Comparison of ENCODE assay signal across 22 cellular contexts in genomic region chr12:132174703-132175490, GRCh38. TPM values are rescaled to one million over a fixed set of nuclear protein-coding genes. Genes with fewer than 3 reads are reported as not detected.
DNase-seq lines count a peak whose midpoint lies in the region; ATAC-seq and TF ChIP-seq lines count a peak whose summit lies in the region.
"Had no signal": no experiment of that assay in that cellular context is flagged by ENCODE, and none has a peak within 500 bp of the region (broad histone marks: within the 10 kb centered on the region; RNA-seq: fewer than 3 reads in every experiment).

No MANE protein-coding gene starts in this region.

- peaks cover 58 to 99% (median 96%) of the 10 kb centered on the region in 10 experiments for H3K4me1 ChIP-seq in BLaER1 treated with 17β-estradiol and CSF1 and Interleukin-3, amounts not matched to agents 10 nM and 100 nM
- H3K4me1 ChIP-seq in OCI-LY3 (ENCODE audit: low read length), result peaks cover 2% of the 10 kb centered on the region; the same call in 1 of the 2 replicates

- H3K9me3 ChIP-seq in BLaER1 treated with 17β-estradiol and CSF1 and Interleukin-3, amounts not matched to agents 10 nM and 100 nM (replicated peaks in 1 of 11), result no peaks in the 10 kb centered on the region
- H3K9me3 ChIP-seq in OCI-LY3 (ENCODE audit: insufficient read depth, low read length), result no peaks in the 10 kb centered on the region
- H3K9me3 ChIP-seq: A549 had no signal

- H2AFZ ChIP-seq in OCI-LY3 (ENCODE audit: low read depth, low read length), result no peak overlapping the region
- H2AFZ ChIP-seq: GM23248 had no signal

- H3K4me1 Mint-ChIP-seq in activated CD4-positive, alpha-beta memory T cell treated with anti-CD3 and anti-CD28 coated beads for 36 hours (ENCODE audit: low read depth), result peaks cover 28% of the 10 kb centered on the region
- H3K4me1 Mint-ChIP-seq in activated CD4-positive, alpha-beta memory T cell treated with anti-CD3 and anti-CD28 coated beads, Interleukin-2, amount 10 ng/mL, durations not matched to agents 7 days and 5 days, result peaks cover 30% of the 10 kb centered on the region

- no peak for TF ChIP-seq CTCF in OCI-LY3 (IDR thresholded peaks at IDR 0.05; ENCODE audit: low read depth, low read length)

- POLR2A ChIA-PET in activated CD4-positive, alpha-beta memory T cell treated with anti-CD3 and anti-CD28 coated beads for 36 hours (lab: Charles Lee), result interaction anchor here (1.6 kb wide), 1 partner anchor 14 kb away, joined by 4 read pairs; no protein-coding TSS in a partner anchor
- POLR2A ChIA-PET in activated CD4-positive, alpha-beta memory T cell treated with anti-CD3 and anti-CD28 coated beads, Interleukin-2, amount 10 ng/mL, durations not matched to agents 7 days and 5 days (lab: Charles Lee), result interaction anchor here (0.5 to 1.6 kb wide), 4 partner anchors 9 to 727 kb away, joined by 3 to 6 read pairs (median 5); no protein-coding TSS in a partner anchor

- H3K9me3 Mint-ChIP-seq in activated CD4-positive, alpha-beta memory T cell treated with anti-CD3 and anti-CD28 coated beads for 36 hours, result no peaks in the 10 kb centered on the region
- H3K9me3 Mint-ChIP-seq in activated CD4-positive, alpha-beta memory T cell treated with anti-CD3 and anti-CD28 coated beads, Interleukin-2, amount 10 ng/mL, durations not matched to agents 7 days and 5 days, result no peaks in the 10 kb centered on the region
- H3K9me3 Mint-ChIP-seq: activated CD4-positive, alpha-beta T cell treated with anti-CD3 and anti-CD28 coated beads, Interleukin-2, amount 10 ng/mL, durations not matched to agents 24 days and 14 days had no signal

- peaks cover 0 to 22% (median 0%) of the 10 kb centered on the region in 11 experiments; a peak in 3 of 22 replicates for H4K20me1 ChIP-seq in BLaER1 treated with 17β-estradiol and CSF1 and Interleukin-3, amounts not matched to agents 10 nM and 100 nM
- H4K20me1 ChIP-seq in OCI-LY3 (ENCODE audit: insufficient read depth, low read length), result no peaks in the 10 kb centered on the region

- peaks cover 8 to 60% (median 35%) of the 10 kb centered on the region in 11 experiments; a peak in 20 of 22 replicates for H3K27me3 ChIP-seq in BLaER1 treated with 17β-estradiol and CSF1 and Interleukin-3, amounts not matched to agents 10 nM and 100 nM
- no peaks in the 10 kb centered on the region for H3K27me3 ChIP-seq in OCI-LY3 (ENCODE audit: low read depth, low read length)

- H3K4me2 ChIP-seq in BLaER1 treated with 17β-estradiol and CSF1 and Interleukin-3, amounts not matched to agents 10 nM and 100 nM, result peak overlapping the region in 9 of 11 experiments; percentile 67 to 96 (median 84); a peak in 19 of 22 replicates
- peak overlapping the region; percentile 40 for H3K4me2 ChIP-seq in OCI-LY3 (ENCODE audit: low read length)
- H3K4me2 ChIP-seq: A549 had no signal

- CTCF ChIA-PET in activated CD4-positive, alpha-beta memory T cell treated with anti-CD3 and anti-CD28 coated beads for 36 hours (lab: Charles Lee), result no interaction called here
- CTCF ChIA-PET in activated CD4-positive, alpha-beta memory T cell treated with anti-CD3 and anti-CD28 coated beads, Interleukin-2, amount 10 ng/mL, durations not matched to agents 7 days and 5 days (lab: Charles Lee), result interaction anchor here (1.0 kb wide), 1 partner anchor 21 kb away, joined by 3 read pairs; no protein-coding TSS in a partner anchor

- no peak for ATAC-seq in GM21360 (IDR thresholded peaks at IDR 0.05; ENCODE audit: unreplicated experiment)
- no peak for ATAC-seq in GM21786 (IDR thresholded peaks at IDR 0.05; ENCODE audit: unreplicated experiment)
- ATAC-seq: A549 had no signal

- H3K27ac Mint-ChIP-seq in activated CD4-positive, alpha-beta memory T cell treated with anti-CD3 and anti-CD28 coated beads for 36 hours, result peak overlapping the region; percentile 13
- H3K27ac Mint-ChIP-seq in activated CD4-positive, alpha-beta memory T cell treated with anti-CD3 and anti-CD28 coated beads, Interleukin-2, amount 10 ng/mL, durations not matched to agents 7 days and 5 days, result no peak overlapping the region
- H3K27ac Mint-ChIP-seq: activated CD4-positive, alpha-beta T cell treated with anti-CD3 and anti-CD28 coated beads, Interleukin-2, amount 10 ng/mL, durations not matched to agents 24 days and 14 days had no signal

- H3K9ac ChIP-seq in BLaER1 treated with 17β-estradiol and CSF1 and Interleukin-3, amounts not matched to agents 10 nM and 100 nM, result peak overlapping the region in 2 of 11 experiments; percentile 4 to 18; a peak in 1 of 22 replicates
- H3K9ac ChIP-seq in OCI-LY3 (ENCODE audit: low read length), result no peak overlapping the region
- H3K9ac ChIP-seq: GM23248 had no signal

- intact Hi-C loops in activated CD4-positive, alpha-beta memory T cell treated with anti-CD3 and anti-CD28 coated beads for 36 hours (cut with micrococcal nuclease), result no loop called here

- no peak for DNase-seq in activated CD4-positive, alpha-beta memory T cell treated with anti-CD3 and anti-CD28 coated beads for 36 hours
- DNase-seq in activated CD4-positive, alpha-beta memory T cell treated with anti-CD3 and anti-CD28 coated beads, Interleukin-2, amount 10 ng/mL, durations not matched to agents 7 days and 5 days, result no peak
- peak; percentile 77 for DNase-seq in islet precursor cell
- no peak for DNase-seq in NCI-H2107 (lab: John Stamatoyannopoulos, UW)
- DNase-seq: activated CD4-positive, alpha-beta T cell treated with anti-CD3 and anti-CD28 coated beads, Interleukin-2, amount 10 ng/mL, durations not matched to agents 24 days and 14 days; activated naive CD4-positive, alpha-beta T cell; activated T-cell treated with anti-CD3 and anti-CD28 coated beads for 4 hours; cerebellar nuclear complex; EL; erythroblast; foreskin melanocyte; GM23248; KBM-7; NCI-H1694 treated with DMSO at 0.1 percent for 48 hours; NCI-H446 treated with DMSO at 0.1 percent for 48 hours; SHP77; SW 1271 had no signal

- H3K36me3 Mint-ChIP-seq in activated CD4-positive, alpha-beta memory T cell treated with anti-CD3 and anti-CD28 coated beads for 36 hours, result no peaks in the 10 kb centered on the region
- no peaks in the 10 kb centered on the region for H3K36me3 Mint-ChIP-seq in activated CD4-positive, alpha-beta memory T cell treated with anti-CD3 and anti-CD28 coated beads, Interleukin-2, amount 10 ng/mL, durations not matched to agents 7 days and 5 days (ENCODE audit: low read depth)

- H3K36me3 ChIP-seq in BLaER1 treated with 17β-estradiol and CSF1 and Interleukin-3, amounts not matched to agents 10 nM and 100 nM, result no peaks in the 10 kb centered on the region
- H3K36me3 ChIP-seq in OCI-LY3 (replicated peaks; ENCODE audit: low read depth, low read length), result no peaks in the 10 kb centered on the region

- H3K27ac ChIP-seq in BLaER1 treated with 17β-estradiol and CSF1 and Interleukin-3, amounts not matched to agents 10 nM and 100 nM, result peak overlapping the region in 3 of 11 experiments; percentile 4 to 46 (median 45); a peak in 5 of 22 replicates
- no peak overlapping the region for H3K27ac ChIP-seq in OCI-LY3 (ENCODE audit: low read length)
- H3K27ac ChIP-seq: A549, GM23248 had no signal

- peaks cover 4% of the 10 kb centered on the region for H3K27me3 Mint-ChIP-seq in activated CD4-positive, alpha-beta memory T cell treated with anti-CD3 and anti-CD28 coated beads for 36 hours
- H3K27me3 Mint-ChIP-seq in activated CD4-positive, alpha-beta memory T cell treated with anti-CD3 and anti-CD28 coated beads, Interleukin-2, amount 10 ng/mL, durations not matched to agents 7 days and 5 days, result peaks cover 6% of the 10 kb centered on the region

- no peak overlapping the region for H3K4me3 ChIP-seq in BLaER1 treated with 17β-estradiol and CSF1 and Interleukin-3, amounts not matched to agents 10 nM and 100 nM
- no peak overlapping the region for H3K4me3 ChIP-seq in OCI-LY3 (ENCODE audit: low read length)
- H3K4me3 ChIP-seq: A549, GM23248 had no signal

- no peak overlapping the region for H3K4me3 Mint-ChIP-seq in activated CD4-positive, alpha-beta memory T cell treated with anti-CD3 and anti-CD28 coated beads for 36 hours
- H3K4me3 Mint-ChIP-seq in activated CD4-positive, alpha-beta memory T cell treated with anti-CD3 and anti-CD28 coated beads, Interleukin-2, amount 10 ng/mL, durations not matched to agents 7 days and 5 days, result no peak overlapping the region
- H3K4me3 Mint-ChIP-seq: activated CD4-positive, alpha-beta T cell treated with anti-CD3 and anti-CD28 coated beads, Interleukin-2, amount 10 ng/mL, durations not matched to agents 24 days and 14 days had no signal

- no peaks in the 10 kb centered on the region for H3K79me2 ChIP-seq in OCI-LY3 (ENCODE audit: low read length)

RNA-seq across cellular contexts. Expression of gene NOC4L, which starts 30.6 kb away (rescaled TPM):
- total RNA-seq in activated CD4-positive, alpha-beta memory T cell treated with anti-CD3 and anti-CD28 coated beads for 36 hours, result 10 to 100 TPM; 29.8 to 30.5 TPM
- total RNA-seq in activated CD4-positive, alpha-beta memory T cell treated with anti-CD3 and anti-CD28 coated beads, Interleukin-2, amount 10 ng/mL, durations not matched to agents 7 days and 5 days, result 10 to 100 TPM; 23.4 to 23.6 TPM

RNA-seq across cellular contexts. Expression of gene DDX51, which starts 30.8 kb away (rescaled TPM):
- 10 to 100 TPM; 18.3 to 21.3 TPM for total RNA-seq in activated CD4-positive, alpha-beta memory T cell treated with anti-CD3 and anti-CD28 coated beads for 36 hours
- 10 to 100 TPM; 17.9 to 18.6 TPM for total RNA-seq in activated CD4-positive, alpha-beta memory T cell treated with anti-CD3 and anti-CD28 coated beads, Interleukin-2, amount 10 ng/mL, durations not matched to agents 7 days and 5 days
